8 cellular contexts compared by ENCODE assay signal in genomic region chr17:28643979-28644781, GRCh38. TPM values are rescaled to one million over a fixed set of nuclear protein-coding genes. Genes with fewer than 3 reads are reported as not detected.
DNase-seq lines count a peak whose midpoint lies in the region; ATAC-seq and TF ChIP-seq lines count a peak whose summit lies in the region.

No MANE protein-coding gene starts in this region.

- peaks cover 9% of the 10 kb centered on the region; the same call in 1 of the 2 replicates for H4K20me1 ChIP-seq in OCI-LY7 (ENCODE audit: insufficient read depth, low read length)

- intact Hi-C loops in OCI-LY7 (cut with micrococcal nuclease; ENCODE audit: unreplicated experiment) = no loop called here

- POLR2A ChIA-PET in OCI-LY7 (lab: Charles Lee) = interaction anchor here (0.7 to 3.3 kb wide), 10 partner anchors 10 to 1012 kb away, joined by 3 to 17 read pairs (median 3); partner anchors contain the start of genes ALDOC, SDF2 and SUPT6H

- H3K9me3 ChIP-seq in OCI-LY7 (ENCODE audit: low read length) = no peaks in the 10 kb centered on the region
- no peaks in the 10 kb centered on the region for H3K9me3 ChIP-seq in adipocyte (ENCODE audit: control insufficient read depth, low read length)
- H3K9me3 ChIP-seq in cardiac muscle cell (ENCODE audit: low read depth) = no peaks in the 10 kb centered on the region
- H3K9me3 ChIP-seq in parathyroid adenoma (ENCODE audit: control insufficient read depth, low read length) = no peaks in the 10 kb centered on the region

- H3K9ac ChIP-seq in adipocyte (ENCODE audit: low read length) (peak overlapping the region; percentile 91), parathyroid adenoma (peak overlapping the region; percentile 64)

- TF ChIP-seq CTCF in OCI-LY7 (conservative IDR thresholded peaks at IDR 0.05; ENCODE audit: low read length) (peak; percentile 80), cardiac muscle cell (IDR thresholded peaks at IDR 0.05; ENCODE audit: low read depth, low read length) (peak; percentile 34), parathyroid adenoma (IDR thresholded peaks at IDR 0.05) (peak; percentile 52)

- H3K79me2 ChIP-seq in OCI-LY7 (ENCODE audit: insufficient read depth, low read depth, low read length) (peaks cover 37% of the 10 kb centered on the region), parathyroid adenoma (peaks cover 27% of the 10 kb centered on the region)

- H3K27ac ChIP-seq in OCI-LY7 (ENCODE audit: low read depth, low read length, poor library complexity, severe bottlenecking) = peak overlapping the region; percentile 70
- peak overlapping the region; percentile 92 for H3K27ac ChIP-seq in cardiac muscle cell
- peak overlapping the region; percentile 64 for H3K27ac ChIP-seq in parathyroid adenoma

- no peaks in the 10 kb centered on the region for H3K27me3 ChIP-seq in adipocyte (replicated peaks; ENCODE audit: control insufficient read depth, insufficient read depth, low read length)
- no peaks in the 10 kb centered on the region for H3K27me3 ChIP-seq in cardiac muscle cell
- no peaks in the 10 kb centered on the region for H3K27me3 ChIP-seq in parathyroid adenoma (ENCODE audit: control insufficient read depth, insufficient read depth, low read length)

- peak overlapping the region; percentile 76 for H3K4me2 ChIP-seq in OCI-LY7 (ENCODE audit: low read length)
- H3K4me2 ChIP-seq in parathyroid adenoma (ENCODE audit: low read length) = peak overlapping the region; percentile 78

- H3K4me3 ChIP-seq in OCI-LY7 (ENCODE audit: low read depth, low read length, poor library complexity, severe bottlenecking) (peak overlapping the region; percentile 95), adipocyte (ENCODE audit: low read length) (peak overlapping the region; percentile 95), cardiac muscle cell (peak overlapping the region; percentile 91), parathyroid adenoma (ENCODE audit: low read depth, low read length) (peak overlapping the region; percentile 61)

- no peaks in the 10 kb centered on the region for H3K9me2 ChIP-seq in OCI-LY7 (ENCODE audit: insufficient read depth, low read length)

- H3K36me3 ChIP-seq in OCI-LY7 (ENCODE audit: insufficient read depth, low read length) = peaks cover 64% of the 10 kb centered on the region
- peaks cover 49% of the 10 kb centered on the region for H3K36me3 ChIP-seq in adipocyte (ENCODE audit: control insufficient read depth, insufficient read depth, low read length, severe bottlenecking)
- peaks cover 35% of the 10 kb centered on the region for H3K36me3 ChIP-seq in cardiac muscle cell
- no peaks in the 10 kb centered on the region for H3K36me3 ChIP-seq in parathyroid adenoma (ENCODE audit: control insufficient read depth, insufficient read depth, low read length)

- H2AFZ ChIP-seq in OCI-LY7 (ENCODE audit: low read length) (peak overlapping the region; percentile 61; the same call in 1 of the 2 replicates), parathyroid adenoma (peak overlapping the region; percentile 91)

- peak; percentile 18 for DNase-seq in stimulated activated CD4-positive, alpha-beta T cell treated with anti-CD3 and anti-CD28 coated beads, Interleukin-12 subunit alpha, Interleukin-12 subunit beta, amount 100 ng/mL, for 4 hours
- no peak for DNase-seq in stimulated activated CD4-positive, alpha-beta T cell treated with anti-CD3 and anti-CD28 coated beads, Interleukin-4, amount 100 ng/mL, for 4 hours
- DNase-seq in OCI-LY7 (ENCODE audit: low spot score) (peak; percentile 74), adipocyte (ENCODE audit: low read depth) (peak; percentile 82), cardiac muscle cell (ENCODE audit: low read depth in 1 of 2, low spot score in 1 of 2) (peak; percentile 61 to 63)

- peaks cover 32% of the 10 kb centered on the region for H3K4me1 ChIP-seq in OCI-LY7 (ENCODE audit: insufficient read depth, low read length, poor library complexity, severe bottlenecking)
- peaks cover 22% of the 10 kb centered on the region for H3K4me1 ChIP-seq in adipocyte (ENCODE audit: control insufficient read depth, insufficient read depth, low read length)
- H3K4me1 ChIP-seq in cardiac muscle cell (ENCODE audit: low read depth) = peaks cover 17% of the 10 kb centered on the region
- peaks cover 16% of the 10 kb centered on the region for H3K4me1 ChIP-seq in parathyroid adenoma

- no TSS peak for BruUV-seq in OCI-LY7 (replicated peaks; lab: Mats Ljungman, UMichigan)

- ATAC-seq in HG03175 (IDR thresholded peaks at IDR 0.05; ENCODE audit: unreplicated experiment) (peak; percentile 8), HG02852 (IDR thresholded peaks at IDR 0.05; ENCODE audit: unreplicated experiment) (no peak)

- CTCF ChIA-PET in OCI-LY7 (lab: Charles Lee; ENCODE audit: unreplicated experiment) = interaction anchor here (0.9 to 2.3 kb wide), 3 partner anchors 18 to 34 kb away, joined by 3 to 13 read pairs (median 3); partner anchors contain the start of genes SDF2 and SUPT6H

RNA-seq across cellular contexts. Expression of gene BLTP2, which starts 0.8 kb away (rescaled TPM):
- 147 and 151 TPM in 2 replicates for total RNA-seq in OCI-LY7 (2014; rRNA removed; shearing (Covaris generic))
- total RNA-seq in OCI-LY7 (2022) = 177 and 185 TPM in 2 replicates
- 67.3 and 89.0 TPM in 2 replicates for total RNA-seq in cardiac muscle cell
- 49.2 and 49.9 TPM in 2 replicates for polyA plus RNA-seq in cardiac muscle cell

RNA-seq across cellular contexts. Expression of gene SDF2, which starts 17.5 kb away (rescaled TPM):
- total RNA-seq in OCI-LY7 (2014; rRNA removed; shearing (Covaris generic)) = 31.2 and 31.8 TPM in 2 replicates
- 32.9 and 38.6 TPM in 2 replicates for total RNA-seq in OCI-LY7 (2022)
- 26.1 and 33.9 TPM in 2 replicates for total RNA-seq in cardiac muscle cell
- 69.0 and 85.7 TPM in 2 replicates for polyA plus RNA-seq in cardiac muscle cell

RNA-seq across cellular contexts. Expression of gene SUPT6H, which starts 17.8 kb away (rescaled TPM):
- total RNA-seq in OCI-LY7 (2014; rRNA removed; shearing (Covaris generic)) = 32.1 and 33.7 TPM in 2 replicates
- total RNA-seq in OCI-LY7 (2022) (70.4 and 76.5 TPM in 2 replicates), cardiac muscle cell (33.5 and 67.8 TPM in 2 replicates)
- 29.7 and 33.7 TPM in 2 replicates for polyA plus RNA-seq in cardiac muscle cell

RNA-seq across cellular contexts. Expression of gene RSKR, which starts 30.2 kb away (rescaled TPM):
- 24.7 and 30.4 TPM in 2 replicates for total RNA-seq in OCI-LY7 (2014; rRNA removed; shearing (Covaris generic))
- total RNA-seq in OCI-LY7 (2022) = 59.6 and 66.2 TPM in 2 replicates
- total RNA-seq in cardiac muscle cell = 7.3 and 16.2 TPM in 2 replicates
- 2.8 and 3.5 TPM in 2 replicates for polyA plus RNA-seq in cardiac muscle cell

RNA-seq across cellular contexts. Expression of gene SPAG5, which starts 45.4 kb away (rescaled TPM):
- total RNA-seq in OCI-LY7 (2014; rRNA removed; shearing (Covaris generic)) = 161 and 163 TPM in 2 replicates
- 152 and 156 TPM in 2 replicates for total RNA-seq in OCI-LY7 (2022)
- 9.8 and 52.7 TPM in 2 replicates for total RNA-seq in cardiac muscle cell
- polyA plus RNA-seq in cardiac muscle cell = 27.0 and 84.6 TPM in 2 replicates

Comparison
In these comparisons a context has a peak if more than half of its experiments do, and no peak if none do; other contexts are left out.
1. DNase-seq: peak in stimulated activated CD4-positive, alpha-beta T cell treated with anti-CD3 and anti-CD28 coated beads, Interleukin-12 subunit alpha, Interleukin-12 subunit beta, amount 100 ng/mL, for 4 hours (single experiment), OCI-LY7 (single experiment), adipocyte (single experiment) and cardiac muscle cell (2 of 2); none in stimulated activated CD4-positive, alpha-beta T cell treated with anti-CD3 and anti-CD28 coated beads, Interleukin-4, amount 100 ng/mL, for 4 hours (0 of 2).
2. Peak in every context shown above with its lines, with median percentiles within 50 percentile points of each other: H3K27ac ChIP-seq, H3K4me3 ChIP-seq and CTCF ChIP-seq.